ENCODE assay signal across 29 cellular contexts in the genomic region with DNA sequence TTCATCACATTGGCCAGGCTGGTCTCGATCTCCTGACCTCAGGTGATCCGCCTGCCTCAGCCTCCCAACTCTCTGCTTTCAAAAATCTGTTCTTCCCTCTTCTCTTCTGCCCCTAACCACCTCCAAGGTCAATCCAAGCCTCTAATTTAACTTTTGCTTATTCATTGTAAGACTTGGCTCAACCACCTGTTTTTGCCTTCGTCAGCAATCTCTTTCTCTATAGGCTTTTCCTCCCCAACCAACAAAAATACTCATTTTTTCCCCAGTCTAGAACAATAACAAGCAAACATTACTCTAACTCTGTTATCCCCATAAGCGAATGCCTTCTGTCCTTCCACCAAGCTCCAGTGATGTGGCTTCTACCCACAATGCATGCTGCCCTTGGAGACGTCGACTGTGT.
"Had no signal": no experiment of that assay in that cellular context is flagged by ENCODE, and none has a peak within 500 bp of the region (broad histone marks: within the 10 kb centered on the region; RNA-seq: fewer than 3 reads in every experiment).

No MANE protein-coding gene starts in this region.

- H3K27ac ChIP-seq: stomach, suprapubic skin, testis, thoracic aorta, thyroid gland, tibial artery, tibial nerve, transverse colon, upper lobe of left lung, upper lobe of right lung, uterus, vagina had no signal

- H3K4me3 Mint-ChIP-seq: stimulated activated effector memory CD8-positive, alpha-beta T cell treated with anti-CD3 and anti-CD28 coated beads, Interleukin-12 subunit alpha, Interleukin-12 subunit beta, amount 100 ng/mL, for 72 hours; stimulated activated memory B cell treated with anti-CD40 and anti-IgM and Interleukin-4, amounts not matched to agents 10 μg/mL and 1 μg/mL and 100 μg/mL, for 72 hours; stimulated activated naive B cell treated with anti-CD40 and anti-IgM and Interleukin-4, amounts not matched to agents 10 μg/mL and 1 μg/mL and 100 μg/mL, for 72 hours; stimulated activated naive CD8-positive, alpha-beta T cell treated with anti-CD3 and anti-CD28 coated beads, Interleukin-15, amount 100 ng/mL, for 72 hours; stimulated activated naive CD8-positive, alpha-beta T cell treated with anti-CD3 and anti-CD28 coated beads, Interleukin-15, Interleukin-2, amounts not matched to agents 100 ng/mL and 50 ng/mL, for 24 hours; type B pancreatic cell had no signal

- H3K9me3 Mint-ChIP-seq: stimulated activated effector memory CD8-positive, alpha-beta T cell treated with anti-CD3 and anti-CD28 coated beads, Interleukin-12 subunit alpha, Interleukin-12 subunit beta, amount 100 ng/mL, for 72 hours; stimulated activated memory B cell treated with anti-CD40 and anti-IgM and Interleukin-4, amounts not matched to agents 10 μg/mL and 1 μg/mL and 100 μg/mL, for 72 hours; stimulated activated naive B cell treated with anti-CD40 and anti-IgM and Interleukin-4, amounts not matched to agents 10 μg/mL and 1 μg/mL and 100 μg/mL, for 72 hours; stimulated activated naive CD8-positive, alpha-beta T cell treated with anti-CD3 and anti-CD28 coated beads, Interleukin-15, amount 100 ng/mL, for 72 hours; stimulated activated naive CD8-positive, alpha-beta T cell treated with anti-CD3 and anti-CD28 coated beads, Interleukin-15, Interleukin-2, amounts not matched to agents 100 ng/mL and 50 ng/mL, for 24 hours; type B pancreatic cell had no signal

- H3K27me3 Mint-ChIP-seq: stimulated activated naive CD8-positive, alpha-beta T cell treated with anti-CD3 and anti-CD28 coated beads, Interleukin-15, amount 100 ng/mL, for 72 hours; stimulated activated naive CD8-positive, alpha-beta T cell treated with anti-CD3 and anti-CD28 coated beads, Interleukin-15, Interleukin-2, amounts not matched to agents 100 ng/mL and 50 ng/mL, for 24 hours; type B pancreatic cell had no signal

- H3K4me3 ChIP-seq: stomach, suprapubic skin, testis, thoracic aorta, thyroid gland, tibial artery, tibial nerve, transverse colon, upper lobe of left lung, upper lobe of right lung, uterus, vagina had no signal

- ATAC-seq: stimulated activated effector memory CD8-positive, alpha-beta T cell treated with anti-CD3 and anti-CD28 coated beads, Interleukin-12 subunit alpha, Interleukin-12 subunit beta, amount 100 ng/mL, for 72 hours; stimulated activated memory B cell treated with anti-CD40 and anti-IgM and Interleukin-4, amounts not matched to agents 10 μg/mL and 1 μg/mL and 100 μg/mL, for 72 hours; stimulated activated naive B cell treated with anti-CD40 and anti-IgM and Interleukin-4, amounts not matched to agents 10 μg/mL and 1 μg/mL and 100 μg/mL, for 72 hours; stimulated activated naive CD8-positive, alpha-beta T cell treated with anti-CD3 and anti-CD28 coated beads, Interleukin-15, amount 100 ng/mL, for 72 hours; stimulated activated naive CD8-positive, alpha-beta T cell treated with anti-CD3 and anti-CD28 coated beads, Interleukin-15, Interleukin-2, amounts not matched to agents 100 U/mL and 50 U/mL, for 24 hours; upper lobe of right lung had no signal

- H3K4me1 ChIP-seq: suprapubic skin, thyroid gland, transverse colon, upper lobe of left lung, upper lobe of right lung, uterus, vagina had no signal

- DNase-seq: stimulated activated CD4-positive, alpha-beta T cell treated with anti-CD3 and anti-CD28 coated beads, Interleukin-2, amount 100 ng/mL, for 48 hours; stimulated activated CD4-positive, alpha-beta T cell treated with anti-CD3 and anti-CD28 coated beads, Interleukin-4, amount 100 ng/mL, for 1 hour; stimulated activated CD4-positive, alpha-beta T cell treated with anti-CD3 and anti-CD28 coated beads, Interleukin-4, amount 100 ng/mL, for 24 hours; stimulated activated CD4-positive, alpha-beta T cell treated with anti-CD3 and anti-CD28 coated beads, Interleukin-4, amount 100 ng/mL, for 4 hours; stimulated activated CD8-positive, alpha-beta memory T cell treated with anti-CD3 and anti-CD28 coated beads, Interleukin-4, amount 100 ng/mL, for 48 hours; stimulated activated naive B cell treated with anti-CD40 and anti-IgM and Interleukin-4, amounts not matched to agents 10 μg/mL and 1 μg/mL and 100 μg/mL, for 72 hours; stimulated activated naive CD4-positive, alpha-beta T cell; stimulated activated naive CD4-positive, alpha-beta T cell treated with Interleukin-2 at 50 U/mL for 16 hours; stimulated activated naive CD8-positive, alpha-beta T cell treated with anti-CD3 and anti-CD28 coated beads, Interleukin-15, amount 100 ng/mL, for 72 hours; stimulated activated naive CD8-positive, alpha-beta T cell treated with anti-CD3 and anti-CD28 coated beads, Interleukin-15, Interleukin-2, amounts not matched to agents 100 U/mL and 50 U/mL, for 24 hours; stomach; substantia nigra; testis; thyroid gland; tibial artery; transverse colon; trophoblast cell; upper lobe of left lung; upper lobe of right lung; uterus had no signal

- H3K36me3 ChIP-seq: stomach, suprapubic skin, thoracic aorta, thyroid gland, tibial artery, tibial nerve, transverse colon, upper lobe of left lung, upper lobe of right lung, uterus, vagina had no signal

- H3K36me3 Mint-ChIP-seq: stimulated activated effector memory CD8-positive, alpha-beta T cell treated with anti-CD3 and anti-CD28 coated beads, Interleukin-12 subunit alpha, Interleukin-12 subunit beta, amount 100 ng/mL, for 72 hours; stimulated activated memory B cell treated with anti-CD40 and anti-IgM and Interleukin-4, amounts not matched to agents 10 μg/mL and 1 μg/mL and 100 μg/mL, for 72 hours; stimulated activated naive B cell treated with anti-CD40 and anti-IgM and Interleukin-4, amounts not matched to agents 10 μg/mL and 1 μg/mL and 100 μg/mL, for 72 hours had no signal

- H3K27me3 ChIP-seq: stomach, suprapubic skin, testis, thyroid gland, tibial artery, tibial nerve, transverse colon, upper lobe of left lung, upper lobe of right lung, uterus, vagina had no signal

- H3K27ac Mint-ChIP-seq: stimulated activated effector memory CD8-positive, alpha-beta T cell treated with anti-CD3 and anti-CD28 coated beads, Interleukin-12 subunit alpha, Interleukin-12 subunit beta, amount 100 ng/mL, for 72 hours; stimulated activated memory B cell treated with anti-CD40 and anti-IgM and Interleukin-4, amounts not matched to agents 10 μg/mL and 1 μg/mL and 100 μg/mL, for 72 hours; stimulated activated naive B cell treated with anti-CD40 and anti-IgM and Interleukin-4, amounts not matched to agents 10 μg/mL and 1 μg/mL and 100 μg/mL, for 72 hours; stimulated activated naive CD8-positive, alpha-beta T cell treated with anti-CD3 and anti-CD28 coated beads, Interleukin-15, amount 100 ng/mL, for 72 hours; stimulated activated naive CD8-positive, alpha-beta T cell treated with anti-CD3 and anti-CD28 coated beads, Interleukin-15, Interleukin-2, amounts not matched to agents 100 ng/mL and 50 ng/mL, for 24 hours; type B pancreatic cell had no signal

- FAIRE-seq: urothelium cell line had no signal

- H3K9me3 ChIP-seq: stomach, suprapubic skin, testis, thoracic aorta, thyroid gland, tibial artery, tibial nerve, transverse colon, upper lobe of left lung, upper lobe of right lung, uterus, vagina had no signal
